8 cellular contexts compared by ENCODE assay signal in genomic region chr12:132761911-132762583, GRCh38. TPM values are rescaled to one million over a fixed set of nuclear protein-coding genes. Genes with fewer than 3 reads are reported as not detected.
A peak's percentile ranks its signal among the peaks of the same experiment; 100 is the strongest.
DNase-seq lines count a peak whose midpoint lies in the region; ATAC-seq lines count a peak whose summit lies in the region.

No MANE protein-coding gene starts in this region.

- H3K27me3 Mint-ChIP-seq in activated naive CD4-positive, alpha-beta T cell treated with anti-CD3 and anti-CD28 coated beads for 36 hours (ENCODE audit: low read depth), result no peaks in the 10 kb centered on the region

- H3K4me1 Mint-ChIP-seq in activated naive CD4-positive, alpha-beta T cell treated with anti-CD3 and anti-CD28 coated beads for 36 hours (ENCODE audit: low read depth), result peaks cover 34% of the 10 kb centered on the region

- ATAC-seq in GM21825 (IDR thresholded peaks at IDR 0.05; ENCODE audit: unreplicated experiment), result peak; percentile 79

- H3K4me3 Mint-ChIP-seq in activated naive CD4-positive, alpha-beta T cell treated with anti-CD3 and anti-CD28 coated beads for 36 hours, result peak overlapping the region; percentile 76

- peak overlapping the region; percentile 89 for H3K27ac Mint-ChIP-seq in activated naive CD4-positive, alpha-beta T cell treated with anti-CD3 and anti-CD28 coated beads for 36 hours

- no peaks in the 10 kb centered on the region for H3K9me3 ChIP-seq in SJSA1 (replicated peaks)

- peaks cover 29% of the 10 kb centered on the region for H3K36me3 ChIP-seq in SJSA1

- peaks cover 15% of the 10 kb centered on the region for H3K4me1 ChIP-seq in SJSA1 (replicated peaks)

- no peaks in the 10 kb centered on the region for H3K27me3 ChIP-seq in SJSA1 (replicated peaks)

- H3K4me3 ChIP-seq in SJSA1, result peak overlapping the region; percentile 99

- H3K27ac ChIP-seq in SJSA1, result peak overlapping the region; percentile 62

- intact Hi-C loops in activated naive CD4-positive, alpha-beta T cell treated with anti-CD3 and anti-CD28 coated beads for 36 hours (cut with micrococcal nuclease), result loop anchor here (1.0 to 5.0 kb wide), 9 partner anchors 9 to 1890 kb away; partner anchors contain the start of genes CHFR, GOLGA3, RAN and ZNF10

- H3K36me3 Mint-ChIP-seq in activated naive CD4-positive, alpha-beta T cell treated with anti-CD3 and anti-CD28 coated beads for 36 hours (ENCODE audit: low read depth), result peaks cover 16% of the 10 kb centered on the region

- CTCF ChIA-PET in activated naive CD4-positive, alpha-beta T cell treated with anti-CD3 and anti-CD28 coated beads for 36 hours (lab: Charles Lee), result no interaction called here

- H3K9me3 Mint-ChIP-seq in activated naive CD4-positive, alpha-beta T cell treated with anti-CD3 and anti-CD28 coated beads for 36 hours, result no peaks in the 10 kb centered on the region

- DNase-seq in ELF-1 (ENCODE audit: low read depth, low spot score) (peak; percentile 79), Kasumi-1 (lab: John Stamatoyannopoulos, UW) (peak; percentile 79 to 84), SJSA1 (ENCODE audit: low read depth in 1 of 2, low spot score in 2 of 2) (peak; percentile 81 to 85), germinal center (ENCODE audit: low spot score) (peak; percentile 92), nucleus accumbens (lab: John Stamatoyannopoulos, UW) (peak in 54 of 56 donors; percentile 20 to 86 (median 66)), superior temporal gyrus (ENCODE audit: extremely low spot score) (peak; percentile 76)
- peak; percentile 84 for DNase-seq in activated naive CD4-positive, alpha-beta T cell treated with anti-CD3 and anti-CD28 coated beads for 36 hours

RNA-seq across cellular contexts. Expression of gene ANKLE2, which starts 0.4 kb away (rescaled TPM):
- 64.0 and 72.6 TPM in 2 replicates for total RNA-seq in SJSA1 (2014; rRNA removed; shearing (Covaris generic))
- 100 to 1,000 TPM; 102 to 106 TPM for total RNA-seq in activated naive CD4-positive, alpha-beta T cell treated with anti-CD3 and anti-CD28 coated beads for 36 hours

RNA-seq across cellular contexts. Expression of gene PGAM5, which starts 51.4 kb away (rescaled TPM):
- total RNA-seq in SJSA1 (2014; rRNA removed; shearing (Covaris generic)), result 30.8 and 36.5 TPM in 2 replicates
- 10 to 100 TPM; 50.1 to 55.7 TPM for total RNA-seq in activated naive CD4-positive, alpha-beta T cell treated with anti-CD3 and anti-CD28 coated beads for 36 hours

Comparison
In these comparisons a context has a peak if more than half of its experiments do, and no peak if none do; other contexts are left out.
1. Peak in every context shown above with its lines: DNase-seq, ATAC-seq, H3K4me3 ChIP-seq and H3K27ac ChIP-seq.